2 cellular contexts compared by ENCODE assay signal in the genomic region with DNA sequence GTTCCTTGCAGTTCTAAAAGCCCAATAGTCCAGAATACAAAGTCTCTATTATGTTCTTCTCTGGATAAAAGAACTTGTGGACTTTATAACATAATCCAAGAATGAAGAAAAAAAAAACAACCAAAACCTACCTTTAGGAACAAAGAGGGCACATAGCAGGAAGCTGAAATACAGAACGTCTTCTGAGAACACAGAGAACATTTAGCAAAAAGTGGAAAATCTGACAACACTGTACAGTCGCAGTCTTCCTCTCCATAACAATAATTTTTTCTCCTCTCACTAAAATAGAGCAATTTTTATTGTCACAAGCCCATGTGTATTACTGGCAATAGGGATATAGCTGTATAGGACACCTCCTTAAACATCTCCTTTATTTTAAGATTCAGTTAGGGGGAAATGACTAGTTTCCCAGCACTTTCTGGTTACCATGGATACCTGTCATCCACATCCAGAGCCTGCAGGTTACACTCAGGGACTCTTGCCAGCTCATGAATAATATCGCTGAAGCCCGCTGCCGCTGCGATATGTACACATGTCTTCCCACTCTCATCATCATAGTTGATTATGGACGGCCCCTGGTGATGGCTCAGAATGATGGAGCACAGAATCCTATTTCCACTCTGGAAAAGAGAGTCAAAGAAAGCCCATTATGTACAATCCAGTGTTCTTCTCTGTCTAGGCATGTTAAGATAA.
A peak's percentile ranks its signal among the peaks of the same experiment; 100 is the strongest.
TF ChIP-seq lines count a peak whose summit lies in the region.

No MANE protein-coding gene starts in this region.

TF ChIP-seq in HepG2, 621 proteins besides CTCF, POLR2A, EP300 and RAD21:
- TF ChIP-seq ZBTB38 (CRISPR knock-in tag; IDR thresholded peaks at IDR 0.05), result 0 out of 2 replicates have a peak, but pooled peaks have one; percentile 26
- TF ChIP-seq RFX1 (IDR thresholded peaks at IDR 0.05), result peak; percentile 17; the same call in 1 of the 2 replicates
- no peak for TF ChIP-seq ZNF816 (CRISPR knock-in tag; IDR thresholded peaks at IDR 0.05; ENCODE audit: borderline replicate concordance)
- TF ChIP-seq ZNF143 (CRISPR knock-in tag; IDR thresholded peaks at IDR 0.05), result no peak
- TF ChIP-seq, protein P1, sequence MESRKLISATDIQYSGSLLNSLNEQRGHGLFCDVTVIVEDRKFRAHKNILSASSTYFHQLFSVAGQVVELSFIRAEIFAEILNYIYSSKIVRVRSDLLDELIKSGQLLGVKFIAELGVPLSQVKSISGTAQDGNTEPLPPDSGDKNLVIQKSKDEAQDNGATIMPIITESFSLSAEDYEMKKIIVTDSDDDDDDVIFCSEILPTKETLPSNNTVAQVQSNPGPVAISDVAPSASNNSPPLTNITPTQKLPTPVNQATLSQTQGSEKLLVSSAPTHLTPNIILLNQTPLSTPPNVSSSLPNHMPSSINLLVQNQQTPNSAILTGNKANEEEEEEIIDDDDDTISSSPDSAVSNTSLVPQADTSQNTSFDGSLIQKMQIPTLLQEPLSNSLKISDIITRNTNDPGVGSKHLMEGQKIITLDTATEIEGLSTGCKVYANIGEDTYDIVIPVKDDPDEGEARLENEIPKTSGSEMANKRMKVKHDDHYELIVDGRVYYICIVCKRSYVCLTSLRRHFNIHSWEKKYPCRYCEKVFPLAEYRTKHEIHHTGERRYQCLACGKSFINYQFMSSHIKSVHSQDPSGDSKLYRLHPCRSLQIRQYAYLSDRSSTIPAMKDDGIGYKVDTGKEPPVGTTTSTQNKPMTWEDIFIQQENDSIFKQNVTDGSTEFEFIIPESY (CRISPR knock-in tag; IDR thresholded peaks at IDR 0.05), result peak; percentile 80

TF ChIP-seq in endothelial cell of umbilical vein, 7 proteins besides CTCF, POLR2A, EP300 and RAD21:
- TF ChIP-seq GATA2 (IDR thresholded peaks at IDR 0.05; ENCODE audit: insufficient read depth, insufficient read length, low read depth, low read length) (no peak), FOS (IDR thresholded peaks at IDR 0.05; ENCODE audit: borderline replicate concordance, insufficient read depth, low read length) (peak; percentile 6), MYC (IDR thresholded peaks at IDR 0.05; ENCODE audit: low read depth, low read length) (no peak), POLR2AphosphoS5 (IDR thresholded peaks at IDR 0.05; ENCODE audit: insufficient read depth, low read depth, low read length) (no peak), MAX (IDR thresholded peaks at IDR 0.05; ENCODE audit: insufficient read depth, insufficient read length) (no peak), JUN (IDR thresholded peaks at IDR 0.05; ENCODE audit: borderline replicate concordance, insufficient read depth, insufficient read length, low read depth) (peak; percentile 35), EZH2 (IDR thresholded peaks at IDR 0.05; ENCODE audit: borderline replicate concordance, low read depth, low read length, severe bottlenecking) (no peak)
